In the genomic region with DNA sequence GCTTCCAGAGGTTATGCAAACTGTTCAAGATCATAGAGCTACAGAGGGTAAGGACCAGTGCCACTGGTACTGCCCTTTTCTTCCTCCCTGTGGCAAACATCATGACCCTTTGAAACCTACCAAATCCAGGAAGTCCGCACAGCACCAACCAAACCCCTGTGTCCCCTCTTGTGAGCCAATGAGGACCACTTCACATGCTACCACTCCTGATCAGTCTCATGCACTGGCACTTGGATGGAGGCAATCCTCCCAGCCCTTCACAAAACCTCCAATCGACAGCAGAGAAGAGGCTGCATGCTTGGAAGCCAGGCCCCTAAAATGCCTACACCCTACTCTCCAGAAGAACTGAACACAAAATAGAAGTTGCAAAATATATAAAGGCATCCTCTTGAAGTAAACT, we compare ENCODE assay signal across 22 cellular contexts.
DNase-seq lines count a peak whose midpoint lies in the region; ATAC-seq and TF ChIP-seq lines count a peak whose summit lies in the region.
"Had no signal": no experiment of that assay in that cellular context is flagged by ENCODE, and none has a peak within 500 bp of the region (broad histone marks: within the 10 kb centered on the region; RNA-seq: fewer than 3 reads in every experiment).

No MANE protein-coding gene starts in this region.

- no peaks in the 10 kb centered on the region for H3K79me2 ChIP-seq in trophoblast cell (ENCODE audit: control insufficient read depth, insufficient read depth, low read length, poor library complexity)

- H4K8ac ChIP-seq in trophoblast cell (ENCODE audit: low read depth, low read length), result no peak overlapping the region

- ATAC-seq in left ventricle myocardium superior, result no peak
- ATAC-seq in GM18498 (IDR thresholded peaks at IDR 0.05; ENCODE audit: unreplicated experiment), result no peak
- no peak for ATAC-seq in upper lobe of right lung
- ATAC-seq: PC-3 had no signal

- no peak overlapping the region for H2BK12ac ChIP-seq in trophoblast cell (ENCODE audit: low read length)

- no peak overlapping the region for H3K9ac ChIP-seq in trophoblast cell (ENCODE audit: low read length)
- H3K9ac ChIP-seq: BLaER1 treated with 17β-estradiol and CSF1 and Interleukin-3, amounts not matched to agents 10 nM and 100 nM had no signal

- H2AK5ac ChIP-seq in trophoblast cell (ENCODE audit: low read length), result no peak overlapping the region

- H3K27ac ChIP-seq in right atrium auricular region (peak overlapping the region; percentile 76 to 96), coronary artery (no peak overlapping the region), trophoblast cell (ENCODE audit: low read depth, low read length) (no peak overlapping the region), upper lobe of right lung (no peak overlapping the region)
- H3K27ac ChIP-seq: BLaER1 treated with 17β-estradiol and CSF1 and Interleukin-3, amounts not matched to agents 10 nM and 100 nM; SK-N-MC had no signal

- H3K36me3 ChIP-seq in right atrium auricular region, result no peaks in the 10 kb centered on the region
- peaks cover 48 to 62% of the 10 kb centered on the region in 2 experiments for H3K36me3 ChIP-seq in trophoblast cell (ENCODE audit: control insufficient read depth in 1 of 2, insufficient read depth in 2 of 2, low read length in 2 of 2)
- H3K36me3 ChIP-seq in upper lobe of right lung, result peaks cover 27% of the 10 kb centered on the region

- no peak overlapping the region for H3K23ac ChIP-seq in trophoblast cell (ENCODE audit: low read length)

- H3K4me3 ChIP-seq in right atrium auricular region (no peak overlapping the region), coronary artery (no peak overlapping the region), trophoblast cell (ENCODE audit: low read depth, low read length) (no peak overlapping the region), upper lobe of right lung (no peak overlapping the region)
- H3K4me3 ChIP-seq: BLaER1 treated with 17β-estradiol and CSF1 and Interleukin-3, amounts not matched to agents 10 nM and 100 nM; SK-N-MC had no signal

- intact Hi-C loops in left ventricle myocardium superior (cut with micrococcal nuclease) (no loop called here), upper lobe of right lung (cut with DNase I) (no loop called here)

- H3K27me3 ChIP-seq in right atrium auricular region (no peaks in the 10 kb centered on the region), trophoblast cell (ENCODE audit: insufficient read depth, low read length) (no peaks in the 10 kb centered on the region), upper lobe of right lung (no peaks in the 10 kb centered on the region)
- H3K27me3 ChIP-seq: BLaER1 treated with 17β-estradiol and CSF1 and Interleukin-3, amounts not matched to agents 10 nM and 100 nM had no signal

- H3K4me2 ChIP-seq in trophoblast cell (ENCODE audit: low read length), result no peak overlapping the region
- H3K4me2 ChIP-seq: BLaER1 treated with 17β-estradiol and CSF1 and Interleukin-3, amounts not matched to agents 10 nM and 100 nM had no signal

- no peak overlapping the region for H3K14ac ChIP-seq in trophoblast cell (ENCODE audit: low read length)

- H3K4me1 ChIP-seq in right atrium auricular region (peaks cover 0 to 73% of the 10 kb centered on the region in 2 donors), trophoblast cell (ENCODE audit: control insufficient read depth in 1 of 2, insufficient read depth in 2 of 2, low read length in 2 of 2) (peaks cover 13 to 20% of the 10 kb centered on the region in 2 experiments), upper lobe of right lung (peaks cover 49% of the 10 kb centered on the region)

- peaks cover 5% of the 10 kb centered on the region for H3K79me1 ChIP-seq in trophoblast cell (ENCODE audit: low read length)

- WGBS in trophoblast cell (ENCODE audit: extremely low coverage, insufficient coverage, insufficient read length), result no CpG with 5 or more reads among the region's 2 CpGs

- no peak overlapping the region for H3K18ac ChIP-seq in trophoblast cell (ENCODE audit: low read length)

- peak overlapping the region; percentile 39 for H3K4ac ChIP-seq in trophoblast cell (ENCODE audit: low read depth, low read length)

- no peak for TF ChIP-seq CTCF in right atrium auricular region (IDR thresholded peaks at IDR 0.05)
- no peak for TF ChIP-seq CTCF in coronary artery (IDR thresholded peaks at IDR 0.05)
- TF ChIP-seq CTCF in upper lobe of right lung (IDR thresholded peaks at IDR 0.05), result no peak

- no peak overlapping the region for H4K12ac ChIP-seq in trophoblast cell (ENCODE audit: low read depth, low read length)

- H2BK5ac ChIP-seq in trophoblast cell (ENCODE audit: low read depth, low read length, poor library complexity), result no peak overlapping the region

- H3K9me3 ChIP-seq in right atrium auricular region, result no peaks in the 10 kb centered on the region
- H3K9me3 ChIP-seq in trophoblast cell (ENCODE audit: insufficient read depth, low read depth, low read length), result no peaks in the 10 kb centered on the region
- H3K9me3 ChIP-seq in upper lobe of right lung, result no peaks in the 10 kb centered on the region

- H4K91ac ChIP-seq in trophoblast cell (ENCODE audit: low read depth, low read length), result no peak overlapping the region

- DNase-seq in right atrium auricular region (ENCODE audit: low spot score), result peak; percentile 40
- DNase-seq in left ventricle myocardium superior, result no peak
- DNase-seq in coronary artery (ENCODE audit: low spot score), result peak; percentile 59
- no peak for DNase-seq in trophoblast cell
- DNase-seq in T-helper 9 cell, result no peak
- no peak for DNase-seq in upper lobe of right lung
- DNase-seq: 8988T; Calu3; CD8-positive, alpha-beta memory T cell; DMS153; Kasumi-1; NCI-H1417; NCI-H1694 treated with DMSO at 0.1 percent for 48 hours; NCI-H2081 treated with DMSO at 0.1 percent for 48 hours; NCI-H446 treated with DMSO at 0.1 percent for 48 hours; NCI-H526 treated with DMSO at 0.1 percent for 48 hours; PC-3; RPMI8226; SHP77 treated with DMSO at 0.1 percent for 48 hours had no signal

- H2AFZ ChIP-seq in trophoblast cell (ENCODE audit: insufficient read depth, low read length, poor library complexity), result no peak overlapping the region

- H2BK120ac ChIP-seq in trophoblast cell (ENCODE audit: insufficient read depth, low read length, poor library complexity), result no peak overlapping the region

Comparison
In these comparisons a context has a peak if more than half of its experiments do, and no peak if none do; other contexts are left out.
1. DNase-seq: peak in right atrium auricular region (single experiment) and coronary artery (single experiment); none in left ventricle myocardium superior (single experiment), trophoblast cell (0 of 2), T-helper 9 cell (single experiment) and upper lobe of right lung (single experiment).
2. H3K27ac ChIP-seq: peak in right atrium auricular region (2 of 2); none in coronary artery (0 of 2), trophoblast cell (single experiment) and upper lobe of right lung (single experiment).